ENCODE assay signal across 22 cellular contexts in the genomic region with DNA sequence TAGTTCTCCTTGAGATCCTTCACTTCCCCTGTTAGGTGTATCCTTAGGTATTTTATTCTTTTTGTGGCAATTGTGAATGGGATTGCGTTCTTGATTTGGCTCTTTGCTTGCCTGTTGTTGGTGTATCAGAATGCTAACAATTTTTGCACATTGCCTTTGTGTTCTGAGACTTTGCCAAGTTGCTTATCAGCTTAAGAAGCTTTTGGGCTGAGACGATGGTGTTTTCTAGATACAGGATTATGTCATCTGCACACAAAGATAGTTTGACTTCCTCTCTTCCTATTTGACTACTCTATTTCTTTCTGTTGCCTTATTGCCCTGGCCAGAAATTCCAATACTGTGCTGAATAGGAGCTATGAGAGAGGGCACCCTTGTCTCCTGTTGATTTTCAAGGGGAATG.
"Had no signal": no experiment of that assay in that cellular context is flagged by ENCODE, and none has a peak within 500 bp of the region (broad histone marks: within the 10 kb centered on the region; RNA-seq: fewer than 3 reads in every experiment).

No MANE protein-coding gene starts in this region.

- H3K4me3 ChIP-seq: MG63 had no signal

- H3K9me2 ChIP-seq: SK-N-SH had no signal

- ATAC-seq: Panc1 had no signal

- H3K9me3 ChIP-seq: MG63, SK-N-SH had no signal

- DNase-seq: Karpas-422, KG1, MG63, NCI-H1092, NCI-H1105 treated with DMSO at 0.1 percent for 48 hours, NCI-H1417 treated with DMSO at 0.1 percent for 48 hours, NCI-H146, NCI-H1694 treated with DMSO at 0.1 percent for 48 hours, NCI-H1930, NCI-H2081, NCI-H2107, NCI-H2227 treated with DMSO at 0.1 percent for 48 hours, NCI-H510A, NCI-H524 treated with DMSO at 0.1 percent for 48 hours, NCI-H69, NCI-H774, SHP77, SK-N-SH, SW 1271 had no signal

- H3K27me3 ChIP-seq: MG63 had no signal

- H3K4me2 ChIP-seq: SK-N-SH had no signal

- H3K36me3 ChIP-seq: MG63 had no signal

- H3K9ac ChIP-seq: SK-N-SH had no signal

- H3K27ac ChIP-seq: HL-60, RWPE1 had no signal
